ENCODE assay signal across 1 cellular context in the genomic region with DNA sequence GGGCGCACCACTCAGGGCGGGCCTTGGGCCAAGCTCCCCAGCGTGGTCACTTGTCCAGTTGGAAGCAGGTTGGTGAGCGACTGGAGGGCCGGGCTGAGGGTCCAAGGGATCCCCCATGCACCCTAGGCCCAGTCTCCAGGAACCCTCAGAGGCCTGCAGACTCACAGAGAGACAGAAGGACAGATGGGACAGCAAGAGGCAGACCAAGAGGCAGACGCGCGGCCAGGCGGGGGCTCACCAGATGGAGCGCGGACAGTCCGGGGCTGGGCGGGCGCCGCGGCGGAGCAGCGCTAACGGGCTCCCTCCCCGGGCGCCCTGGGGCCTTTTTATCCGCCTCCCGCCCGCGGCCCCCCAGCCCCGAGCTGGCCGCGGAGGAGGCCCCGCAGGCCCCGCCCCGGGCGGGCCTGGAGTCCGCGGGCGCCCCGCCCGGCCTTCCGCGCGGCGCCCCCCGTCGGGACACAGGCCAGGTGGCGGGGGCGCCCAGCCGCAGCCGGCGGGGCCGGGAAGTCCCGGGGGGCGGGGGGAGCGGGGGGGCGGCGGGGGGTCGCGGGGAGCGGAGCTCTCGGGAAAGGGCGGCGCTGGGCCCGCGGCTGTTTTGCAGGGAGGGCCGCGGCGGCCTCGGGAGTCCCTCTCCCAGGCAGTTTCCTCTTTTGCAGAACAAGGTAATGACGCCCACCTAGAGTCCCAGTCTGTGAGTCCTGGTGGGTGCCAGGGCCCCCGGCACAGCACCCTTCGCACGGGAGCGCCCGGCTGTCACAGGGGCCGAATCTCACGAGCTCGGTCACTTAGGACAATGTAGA.
TF ChIP-seq lines count a peak whose summit lies in the region.

TSS of gene LOXL4 (minus strand) at position 301 of the 800 bp plus-strand sequence. CDS start 5,175 bp downstream, outside the sequence.

TF ChIP-seq in HepG2, 621 proteins besides CTCF, POLR2A, EP300 and RAD21 (continued from another document):
- TF ChIP-seq ZNF597 (CRISPR knock-in tag; IDR thresholded peaks at IDR 0.05) (no peak), MYC (CRISPR knock-in tag; IDR thresholded peaks at IDR 0.05; ENCODE audit: borderline replicate concordance) (peak; percentile 36; the same call in 1 of the 2 replicates), ZNF556 (CRISPR knock-in tag; IDR thresholded peaks at IDR 0.05; ENCODE audit: borderline replicate concordance) (0 out of 2 replicates have a peak, but pooled peaks have one; percentile 10), HNF4A (CRISPR knock-in tag; IDR thresholded peaks at IDR 0.05) (no peak), POLR2G (IDR thresholded peaks at IDR 0.05; ENCODE audit: low read depth, low read length) (peak; percentile 53), SOX5 (CRISPR knock-in tag; IDR thresholded peaks at IDR 0.05; ENCODE audit: borderline replicate concordance) (0 out of 2 replicates have a peak, but pooled peaks have one; percentile 8), TBX3 (IDR thresholded peaks at IDR 0.05; ENCODE audit: borderline replicate concordance) (no peak), ZNF546 (CRISPR knock-in tag; conservative IDR thresholded peaks at IDR 0.05) (no peak), THAP7 (CRISPR knock-in tag; IDR thresholded peaks at IDR 0.05) (no peak), ZNF589 (CRISPR knock-in tag; conservative IDR thresholded peaks at IDR 0.05) (no peak), ZNF781 (CRISPR knock-in tag; IDR thresholded peaks at IDR 0.05; ENCODE audit: borderline replicate concordance, not compliant biosample characterization) (no peak), RBFOX2 (IDR thresholded peaks at IDR 0.05; ENCODE audit: low read depth, low read length) (peak; percentile 59), SALL1 (CRISPR knock-in tag; IDR thresholded peaks at IDR 0.05) (peak; percentile 43; the same call in 1 of the 2 replicates), UBTF (CRISPR knock-in tag; IDR thresholded peaks at IDR 0.05) (peak; percentile 41), KAT8 (CRISPR knock-in tag; IDR thresholded peaks at IDR 0.05) (peak; percentile 34; the same call in 1 of the 2 replicates), GATAD2A (CRISPR knock-in tag; IDR thresholded peaks at IDR 0.05) (0 out of 2 replicates have a peak, but pooled peaks have one; percentile 29), TCF12 (IDR thresholded peaks at IDR 0.05) (no peak), TCF12 (CRISPR knock-in tag; IDR thresholded peaks at IDR 0.05) (no peak), ZFY (CRISPR knock-in tag; IDR thresholded peaks at IDR 0.05) (peak; percentile 84), ZNF614 (CRISPR knock-in tag; IDR thresholded peaks at IDR 0.05; ENCODE audit: borderline replicate concordance) (peak; percentile 45; the same call in 1 of the 2 replicates), POGZ (CRISPR knock-in tag; IDR thresholded peaks at IDR 0.05) (no peak), ZNF660 (CRISPR knock-in tag; IDR thresholded peaks at IDR 0.05; ENCODE audit: borderline replicate concordance, low read depth) (no peak)
- TF ChIP-seq, protein P1, sequence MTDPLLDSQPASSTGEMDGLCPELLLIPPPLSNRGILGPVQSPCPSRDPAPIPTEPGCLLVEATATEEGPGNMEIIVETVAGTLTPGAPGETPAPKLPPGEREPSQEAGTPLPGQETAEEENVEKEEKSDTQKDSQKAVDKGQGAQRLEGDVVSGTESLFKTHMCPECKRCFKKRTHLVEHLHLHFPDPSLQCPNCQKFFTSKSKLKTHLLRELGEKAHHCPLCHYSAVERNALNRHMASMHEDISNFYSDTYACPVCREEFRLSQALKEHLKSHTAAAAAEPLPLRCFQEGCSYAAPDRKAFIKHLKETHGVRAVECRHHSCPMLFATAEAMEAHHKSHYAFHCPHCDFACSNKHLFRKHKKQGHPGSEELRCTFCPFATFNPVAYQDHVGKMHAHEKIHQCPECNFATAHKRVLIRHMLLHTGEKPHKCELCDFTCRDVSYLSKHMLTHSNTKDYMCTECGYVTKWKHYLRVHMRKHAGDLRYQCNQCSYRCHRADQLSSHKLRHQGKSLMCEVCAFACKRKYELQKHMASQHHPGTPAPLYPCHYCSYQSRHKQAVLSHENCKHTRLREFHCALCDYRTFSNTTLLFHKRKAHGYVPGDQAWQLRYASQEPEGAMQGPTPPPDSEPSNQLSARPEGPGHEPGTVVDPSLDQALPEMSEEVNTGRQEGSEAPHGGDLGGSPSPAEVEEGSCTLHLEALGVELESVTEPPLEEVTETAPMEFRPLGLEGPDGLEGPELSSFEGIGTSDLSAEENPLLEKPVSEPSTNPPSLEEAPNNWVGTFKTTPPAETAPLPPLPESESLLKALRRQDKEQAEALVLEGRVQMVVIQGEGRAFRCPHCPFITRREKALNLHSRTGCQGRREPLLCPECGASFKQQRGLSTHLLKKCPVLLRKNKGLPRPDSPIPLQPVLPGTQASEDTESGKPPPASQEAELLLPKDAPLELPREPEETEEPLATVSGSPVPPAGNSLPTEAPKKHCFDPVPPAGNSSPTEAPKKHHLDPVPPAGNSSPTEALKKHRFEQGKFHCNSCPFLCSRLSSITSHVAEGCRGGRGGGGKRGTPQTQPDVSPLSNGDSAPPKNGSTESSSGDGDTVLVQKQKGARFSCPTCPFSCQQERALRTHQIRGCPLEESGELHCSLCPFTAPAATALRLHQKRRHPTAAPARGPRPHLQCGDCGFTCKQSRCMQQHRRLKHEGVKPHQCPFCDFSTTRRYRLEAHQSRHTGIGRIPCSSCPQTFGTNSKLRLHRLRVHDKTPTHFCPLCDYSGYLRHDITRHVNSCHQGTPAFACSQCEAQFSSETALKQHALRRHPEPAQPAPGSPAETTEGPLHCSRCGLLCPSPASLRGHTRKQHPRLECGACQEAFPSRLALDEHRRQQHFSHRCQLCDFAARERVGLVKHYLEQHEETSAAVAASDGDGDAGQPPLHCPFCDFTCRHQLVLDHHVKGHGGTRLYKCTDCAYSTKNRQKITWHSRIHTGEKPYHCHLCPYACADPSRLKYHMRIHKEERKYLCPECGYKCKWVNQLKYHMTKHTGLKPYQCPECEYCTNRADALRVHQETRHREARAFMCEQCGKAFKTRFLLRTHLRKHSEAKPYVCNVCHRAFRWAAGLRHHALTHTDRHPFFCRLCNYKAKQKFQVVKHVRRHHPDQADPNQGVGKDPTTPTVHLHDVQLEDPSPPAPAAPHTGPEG (CRISPR knock-in tag; IDR thresholded peaks at IDR 0.05): peak; percentile 33; the same call in 1 of the 2 replicates
- TF ChIP-seq, protein P2, sequence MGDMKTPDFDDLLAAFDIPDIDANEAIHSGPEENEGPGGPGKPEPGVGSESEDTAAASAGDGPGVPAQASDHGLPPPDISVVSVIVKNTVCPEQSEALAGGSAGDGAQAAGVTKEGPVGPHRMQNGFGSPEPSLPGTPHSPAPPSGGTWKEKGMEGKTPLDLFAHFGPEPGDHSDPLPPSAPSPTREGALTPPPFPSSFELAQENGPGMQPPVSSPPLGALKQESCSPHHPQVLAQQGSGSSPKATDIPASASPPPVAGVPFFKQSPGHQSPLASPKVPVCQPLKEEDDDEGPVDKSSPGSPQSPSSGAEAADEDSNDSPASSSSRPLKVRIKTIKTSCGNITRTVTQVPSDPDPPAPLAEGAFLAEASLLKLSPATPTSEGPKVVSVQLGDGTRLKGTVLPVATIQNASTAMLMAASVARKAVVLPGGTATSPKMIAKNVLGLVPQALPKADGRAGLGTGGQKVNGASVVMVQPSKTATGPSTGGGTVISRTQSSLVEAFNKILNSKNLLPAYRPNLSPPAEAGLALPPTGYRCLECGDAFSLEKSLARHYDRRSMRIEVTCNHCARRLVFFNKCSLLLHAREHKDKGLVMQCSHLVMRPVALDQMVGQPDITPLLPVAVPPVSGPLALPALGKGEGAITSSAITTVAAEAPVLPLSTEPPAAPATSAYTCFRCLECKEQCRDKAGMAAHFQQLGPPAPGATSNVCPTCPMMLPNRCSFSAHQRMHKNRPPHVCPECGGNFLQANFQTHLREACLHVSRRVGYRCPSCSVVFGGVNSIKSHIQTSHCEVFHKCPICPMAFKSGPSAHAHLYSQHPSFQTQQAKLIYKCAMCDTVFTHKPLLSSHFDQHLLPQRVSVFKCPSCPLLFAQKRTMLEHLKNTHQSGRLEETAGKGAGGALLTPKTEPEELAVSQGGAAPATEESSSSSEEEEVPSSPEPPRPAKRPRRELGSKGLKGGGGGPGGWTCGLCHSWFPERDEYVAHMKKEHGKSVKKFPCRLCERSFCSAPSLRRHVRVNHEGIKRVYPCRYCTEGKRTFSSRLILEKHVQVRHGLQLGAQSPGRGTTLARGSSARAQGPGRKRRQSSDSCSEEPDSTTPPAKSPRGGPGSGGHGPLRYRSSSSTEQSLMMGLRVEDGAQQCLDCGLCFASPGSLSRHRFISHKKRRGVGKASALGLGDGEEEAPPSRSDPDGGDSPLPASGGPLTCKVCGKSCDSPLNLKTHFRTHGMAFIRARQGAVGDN (CRISPR knock-in tag; IDR thresholded peaks at IDR 0.05): peak; percentile 80
- TF ChIP-seq, protein P3, sequence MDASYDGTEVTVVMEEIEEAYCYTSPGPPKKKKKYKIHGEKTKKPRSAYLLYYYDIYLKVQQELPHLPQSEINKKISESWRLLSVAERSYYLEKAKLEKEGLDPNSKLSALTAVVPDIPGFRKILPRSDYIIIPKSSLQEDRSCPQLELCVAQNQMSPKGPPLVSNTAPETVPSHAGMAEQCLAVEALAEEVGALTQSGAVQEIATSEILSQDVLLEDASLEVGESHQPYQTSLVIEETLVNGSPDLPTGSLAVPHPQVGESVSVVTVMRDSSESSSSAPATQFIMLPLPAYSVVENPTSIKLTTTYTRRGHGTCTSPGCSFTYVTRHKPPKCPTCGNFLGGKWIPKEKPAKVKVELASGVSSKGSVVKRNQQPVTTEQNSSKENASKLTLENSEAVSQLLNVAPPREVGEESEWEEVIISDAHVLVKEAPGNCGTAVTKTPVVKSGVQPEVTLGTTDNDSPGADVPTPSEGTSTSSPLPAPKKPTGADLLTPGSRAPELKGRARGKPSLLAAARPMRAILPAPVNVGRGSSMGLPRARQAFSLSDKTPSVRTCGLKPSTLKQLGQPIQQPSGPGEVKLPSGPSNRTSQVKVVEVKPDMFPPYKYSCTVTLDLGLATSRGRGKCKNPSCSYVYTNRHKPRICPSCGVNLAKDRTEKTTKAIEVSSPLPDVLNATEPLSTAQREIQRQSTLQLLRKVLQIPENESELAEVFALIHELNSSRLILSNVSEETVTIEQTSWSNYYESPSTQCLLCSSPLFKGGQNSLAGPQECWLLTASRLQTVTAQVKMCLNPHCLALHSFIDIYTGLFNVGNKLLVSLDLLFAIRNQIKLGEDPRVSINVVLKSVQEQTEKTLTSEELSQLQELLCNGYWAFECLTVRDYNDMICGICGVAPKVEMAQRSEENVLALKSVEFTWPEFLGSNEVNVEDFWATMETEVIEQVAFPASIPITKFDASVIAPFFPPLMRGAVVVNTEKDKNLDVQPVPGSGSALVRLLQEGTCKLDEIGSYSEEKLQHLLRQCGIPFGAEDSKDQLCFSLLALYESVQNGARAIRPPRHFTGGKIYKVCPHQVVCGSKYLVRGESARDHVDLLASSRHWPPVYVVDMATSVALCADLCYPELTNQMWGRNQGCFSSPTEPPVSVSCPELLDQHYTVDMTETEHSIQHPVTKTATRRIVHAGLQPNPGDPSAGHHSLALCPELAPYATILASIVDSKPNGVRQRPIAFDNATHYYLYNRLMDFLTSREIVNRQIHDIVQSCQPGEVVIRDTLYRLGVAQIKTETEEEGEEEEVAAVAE (CRISPR knock-in tag; IDR thresholded peaks at IDR 0.05; ENCODE audit: borderline replicate concordance): 0 out of 2 replicates have a peak, but pooled peaks have one; percentile 46
